In genomic region chr12:1325666-1326065, GRCh38 we compare ENCODE assay signal across 1 cellular context.
TF ChIP-seq lines count a peak whose summit lies in the region.

No MANE protein-coding gene starts in this region.

TF ChIP-seq in K562, 482 proteins besides CTCF, POLR2A, EP300 and RAD21 (continued from another document):
- TF ChIP-seq TFAP4 (CRISPR knock-in tag; IDR thresholded peaks at IDR 0.05; ENCODE audit: borderline replicate concordance) (no peak), ZNF316 (IDR thresholded peaks at IDR 0.05) (no peak), RCOR1 (IDR thresholded peaks at IDR 0.05; ENCODE audit: borderline replicate concordance in 1 of 2, low read depth in 2 of 2, low read length in 2 of 2) (no peak)
